ENCODE assay signal across 9 cellular contexts in the genomic region with DNA sequence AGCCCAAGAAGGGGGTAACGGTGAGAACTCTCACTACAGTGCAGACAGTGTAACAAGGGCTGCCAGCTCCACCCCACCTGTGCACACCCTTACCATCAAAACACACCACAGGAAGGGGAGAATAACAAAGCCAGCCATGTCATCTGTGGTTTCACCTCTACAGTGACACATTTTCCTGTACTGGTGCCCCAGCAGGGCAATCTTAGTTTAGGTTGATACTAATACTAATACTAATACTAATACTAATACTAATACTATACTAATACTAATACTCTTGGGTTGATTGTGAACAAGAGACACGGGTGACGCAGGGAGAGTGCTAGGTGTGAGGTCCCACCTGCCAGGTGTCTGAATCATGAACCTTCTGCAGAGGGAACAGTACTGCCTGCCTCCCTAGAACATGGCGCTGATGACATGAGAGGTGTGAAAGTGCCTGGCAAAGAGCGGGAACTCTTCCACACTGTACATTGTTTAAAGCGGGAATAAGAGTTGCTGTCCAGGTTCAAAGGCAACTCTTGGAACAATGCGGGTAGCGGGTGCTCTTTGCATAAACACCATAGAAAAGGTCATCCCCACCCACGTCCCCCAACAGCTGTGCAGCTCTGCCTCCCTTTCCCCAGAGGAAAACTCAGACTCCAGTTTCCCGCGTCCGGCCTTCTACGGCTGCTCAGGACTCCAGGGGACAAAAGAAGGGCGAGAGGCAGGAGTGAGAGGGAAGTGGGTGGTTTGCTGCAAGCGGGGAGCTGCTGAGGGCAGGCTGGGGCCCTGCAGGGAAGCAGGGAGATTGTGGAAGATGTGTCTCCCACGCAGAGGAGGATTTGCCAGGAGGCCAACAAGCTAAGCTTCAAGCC.
DNase-seq lines count a peak whose midpoint lies in the region; ATAC-seq lines count a peak whose summit lies in the region.
"Had no signal": no experiment of that assay in that cellular context is flagged by ENCODE, and none has a peak within 500 bp of the region (broad histone marks: within the 10 kb centered on the region; RNA-seq: fewer than 3 reads in every experiment).

No MANE protein-coding gene starts in this region.

- DNase-seq in activated CD4-positive, CD25-positive, alpha-beta regulatory T cell treated with anti-CD3 and anti-CD28 coated beads, Interleukin-2, amount 50 U/mL, for 16 hours (ENCODE audit: low read depth, low spot score), result peak; percentile 57
- peak; percentile 54 for DNase-seq in activated naive CD8-positive, alpha-beta T cell treated with anti-CD3 and anti-CD28 coated beads, Interleukin-2, amount 50 U/mL, for 24 hours
- peak; percentile 51 for DNase-seq in stimulated activated CD8-positive, alpha-beta memory T cell treated with anti-CD3 and anti-CD28 coated beads, Interleukin-12 subunit alpha, Interleukin-12 subunit beta, amount 100 ng/mL, for 1 hour (ENCODE audit: low read depth)
- DNase-seq in NCI-H2227 treated with DMSO at 0.1 percent for 48 hours (lab: John Stamatoyannopoulos, UW) (no peak), DMS 273 (lab: John Stamatoyannopoulos, UW; ENCODE audit: unreplicated experiment) (no peak), NCI-H2171 treated with DMSO at 0.1 percent for 48 hours (lab: John Stamatoyannopoulos, UW) (no peak)
- DNase-seq: SHP77 had no signal

- H3K27me3 Mint-ChIP-seq in activated naive CD8-positive, alpha-beta T cell treated with anti-CD3 and anti-CD28 coated beads, Interleukin-2, amount 50 U/mL, for 24 hours, result no peaks in the 10 kb centered on the region

- no peaks in the 10 kb centered on the region for H3K9me3 Mint-ChIP-seq in activated naive CD8-positive, alpha-beta T cell treated with anti-CD3 and anti-CD28 coated beads, Interleukin-2, amount 50 U/mL, for 24 hours

- ATAC-seq in GM19452 (IDR thresholded peaks at IDR 0.05; ENCODE audit: unreplicated experiment) (peak; percentile 58), HG03520 (IDR thresholded peaks at IDR 0.05; ENCODE audit: unreplicated experiment) (no peak)
- ATAC-seq in activated naive CD8-positive, alpha-beta T cell treated with anti-CD3 and anti-CD28 coated beads, Interleukin-2, amount 50 U/mL, for 24 hours, result peak; percentile 89

- peak overlapping the region; percentile 57 for H3K27ac Mint-ChIP-seq in activated naive CD8-positive, alpha-beta T cell treated with anti-CD3 and anti-CD28 coated beads, Interleukin-2, amount 50 U/mL, for 24 hours

- peaks cover 59% of the 10 kb centered on the region for H3K4me1 Mint-ChIP-seq in activated naive CD8-positive, alpha-beta T cell treated with anti-CD3 and anti-CD28 coated beads, Interleukin-2, amount 50 U/mL, for 24 hours

- H3K36me3 Mint-ChIP-seq in activated naive CD8-positive, alpha-beta T cell treated with anti-CD3 and anti-CD28 coated beads, Interleukin-2, amount 50 U/mL, for 24 hours (ENCODE audit: low read depth), result no peaks in the 10 kb centered on the region

- H3K4me3 Mint-ChIP-seq in activated naive CD8-positive, alpha-beta T cell treated with anti-CD3 and anti-CD28 coated beads, Interleukin-2, amount 50 U/mL, for 24 hours, result no peak overlapping the region

Comparison
In these comparisons a context has a peak if more than half of its experiments do, and no peak if none do; other contexts are left out.
1. DNase-seq: peak in activated CD4-positive, CD25-positive, alpha-beta regulatory T cell treated with anti-CD3 and anti-CD28 coated beads, Interleukin-2, amount 50 U/mL, for 16 hours (single experiment), activated naive CD8-positive, alpha-beta T cell treated with anti-CD3 and anti-CD28 coated beads, Interleukin-2, amount 50 U/mL, for 24 hours (single experiment) and stimulated activated CD8-positive, alpha-beta memory T cell treated with anti-CD3 and anti-CD28 coated beads, Interleukin-12 subunit alpha, Interleukin-12 subunit beta, amount 100 ng/mL, for 1 hour (single experiment); none in NCI-H2227 treated with DMSO at 0.1 percent for 48 hours (single experiment), DMS 273 (single experiment) and NCI-H2171 treated with DMSO at 0.1 percent for 48 hours (single experiment).